In the genomic region with DNA sequence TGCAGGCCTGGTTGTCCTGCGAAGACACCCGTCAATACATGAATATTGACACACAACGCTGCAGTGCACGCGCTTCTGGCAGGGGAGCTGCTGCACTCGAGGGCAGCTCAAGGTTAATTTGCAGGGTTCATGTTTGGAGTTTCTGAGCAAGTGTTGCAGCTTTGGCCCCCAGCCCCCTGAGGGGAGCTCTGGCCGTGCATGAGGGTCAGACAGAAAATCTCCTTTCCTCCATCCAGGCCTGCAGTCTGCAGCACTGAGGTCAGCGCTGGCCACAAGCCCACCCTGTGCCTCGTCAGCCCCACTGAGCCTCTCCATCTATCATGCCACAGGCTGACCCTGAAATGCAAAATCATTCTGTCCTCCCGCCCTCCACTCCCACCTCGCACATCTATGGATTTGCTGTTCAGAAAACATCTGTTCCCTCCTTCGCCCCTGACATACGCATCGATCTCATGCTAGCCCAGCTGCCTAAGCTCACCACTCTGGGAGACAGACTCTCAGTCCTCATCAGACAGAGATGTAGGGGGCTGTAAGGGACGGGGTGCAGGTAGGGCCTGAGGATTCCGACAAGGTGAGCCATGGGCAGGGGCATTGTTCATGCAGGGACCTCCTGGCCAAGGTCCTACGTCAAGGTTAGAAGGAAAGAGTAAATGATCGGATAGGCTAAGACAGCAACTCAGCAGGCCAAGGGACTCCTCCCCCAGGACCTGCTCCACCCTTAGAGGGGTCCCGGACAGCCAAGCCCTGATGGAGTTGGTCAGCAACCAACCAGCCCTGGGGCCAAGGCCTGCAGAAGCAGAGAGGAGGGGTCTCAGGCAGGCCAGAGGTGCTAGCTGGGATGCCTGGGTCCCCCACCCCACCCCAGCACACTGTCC, we compare ENCODE assay signal across 26 cellular contexts.
"Had no signal": no experiment of that assay in that cellular context is flagged by ENCODE, and none has a peak within 500 bp of the region (broad histone marks: within the 10 kb centered on the region; RNA-seq: fewer than 3 reads in every experiment).

No MANE protein-coding gene starts in this region.

- H3K36me3 ChIP-seq: esophagus muscularis mucosa, left ventricle myocardium inferior, pancreas, right atrium auricular region, transverse colon, uterus had no signal

- H3K27me3 ChIP-seq: pancreas, right atrium auricular region, testis, transverse colon, uterus had no signal

- H3K9me3 ChIP-seq: esophagus muscularis mucosa, left ventricle myocardium inferior, mucosa of descending colon, pancreas, psoas muscle, right atrium auricular region, testis, transverse colon, uterus had no signal

- H3K4me3 ChIP-seq: esophagus muscularis mucosa, left ventricle myocardium inferior, lung, mucosa of descending colon, pancreas, psoas muscle, right atrium auricular region, testis, transverse colon, uterus had no signal

- DNase-seq: activated CD4-positive, alpha-beta memory T cell treated with anti-CD3 and anti-CD28 coated beads, Interleukin-2, amount 10 ng/mL, durations not matched to agents 7 days and 5 days; activated CD4-positive, alpha-beta T cell treated with anti-CD3 and anti-CD28 coated beads, Interleukin-2, amount 10 ng/mL, durations not matched to agents 7 days and 5 days; activated CD4-positive, CD25-positive, alpha-beta regulatory T cell treated with anti-CD3 and anti-CD28 coated beads, Interleukin-2, amount 50 U/mL, for 72 hours; activated CD8-positive, alpha-beta memory T cell treated with anti-CD3 and anti-CD28 coated beads, Interleukin-2, amount 50 U/mL, for 48 hours; activated naive CD8-positive, alpha-beta T cell treated with anti-CD3 and anti-CD28 coated beads, Interleukin-2, amount 50 U/mL, for 24 hours; activated T-cell treated with anti-CD3 and anti-CD28 coated beads, Interleukin-2, amount 50 U/mL, for 24 hours; amygdala; central memory CD4-positive, alpha-beta T cell; dermis blood vessel endothelial cell; effector CD4-positive, alpha-beta T cell; foreskin keratinocyte; left ventricle myocardium inferior; mucosa of descending colon; pancreas; psoas muscle; stimulated activated CD4-positive, alpha-beta T cell treated with anti-CD3 and anti-CD28 coated beads, Interleukin-12 subunit alpha, Interleukin-12 subunit beta, amount 100 ng/mL, for 4 hours; stimulated activated CD4-positive, alpha-beta T cell treated with anti-CD3 and anti-CD28 coated beads, Interleukin-4, amount 100 ng/mL, for 1 hour; stimulated activated naive CD8-positive, alpha-beta T cell treated with anti-CD3 and anti-CD28 coated beads, Interleukin-15, Interleukin-2, amounts not matched to agents 100 U/mL and 50 U/mL, for 24 hours; T-helper 17 cell; testis; transverse colon; uterus had no signal

- FAIRE-seq: islet of Langerhans, pancreas had no signal

- H3K4me1 ChIP-seq: foreskin keratinocyte, pancreas, psoas muscle had no signal

- H3K27ac ChIP-seq: esophagus muscularis mucosa, foreskin keratinocyte, left ventricle myocardium inferior, pancreas, psoas muscle, right atrium auricular region, testis, transverse colon, uterus had no signal
